9 cellular contexts compared by ENCODE assay signal in the genomic region with DNA sequence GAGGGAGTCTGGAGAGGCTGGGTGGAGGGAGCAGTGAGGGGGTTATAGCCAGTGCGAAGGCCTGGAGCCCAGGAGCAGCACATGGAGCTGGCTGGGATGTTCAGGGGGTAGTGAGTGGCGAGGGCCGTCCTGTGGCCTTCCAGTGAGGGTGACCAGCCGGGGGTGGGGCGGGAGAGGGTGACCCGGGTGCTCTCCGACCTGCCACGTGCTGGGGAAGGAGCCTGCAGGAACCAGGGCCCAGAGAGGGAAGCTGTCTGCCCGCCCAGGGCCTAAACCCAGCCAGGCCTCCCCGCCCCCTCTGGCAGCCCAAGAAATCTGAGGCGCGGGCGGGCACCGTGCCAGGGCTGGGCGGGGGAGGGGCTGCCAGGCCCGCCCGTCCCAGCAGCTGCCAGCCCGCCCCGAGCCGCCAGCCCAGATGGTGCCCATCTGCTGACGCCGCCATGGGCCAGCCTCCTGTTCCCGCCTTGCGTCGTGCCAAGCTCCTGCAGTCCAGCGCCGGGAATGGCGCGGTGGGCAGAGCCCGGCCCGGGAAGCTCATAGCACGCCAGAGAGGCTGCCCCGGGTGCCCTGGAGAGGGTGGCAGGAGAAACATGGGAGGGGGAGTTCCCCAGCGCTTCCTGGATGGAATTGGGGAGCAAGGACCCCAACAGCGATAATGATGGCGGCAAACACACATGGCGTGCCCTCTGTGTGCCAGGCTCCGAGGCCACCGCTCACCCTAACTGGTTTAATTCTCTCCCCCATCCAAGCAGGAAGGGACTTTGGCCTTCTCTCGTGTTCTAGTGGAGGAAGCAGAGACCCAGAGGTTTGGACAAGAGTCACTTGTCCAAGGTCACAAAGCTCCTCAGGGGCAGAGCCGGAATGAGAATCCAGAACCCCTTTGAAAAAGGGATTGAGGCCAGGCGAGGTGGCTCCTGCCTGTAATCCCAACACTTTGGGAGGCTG. TPM values are rescaled to one million over a fixed set of nuclear protein-coding genes. Genes with fewer than 3 reads are reported as not detected.
DNase-seq lines count a peak whose midpoint lies in the region; ATAC-seq and TF ChIP-seq lines count a peak whose summit lies in the region.
"Had no signal": no experiment of that assay in that cellular context is flagged by ENCODE, and none has a peak within 500 bp of the region (broad histone marks: within the 10 kb centered on the region; RNA-seq: fewer than 3 reads in every experiment).

No MANE protein-coding gene starts in this region.

- H3K4me3 Mint-ChIP-seq in CD14-positive monocyte, result no peak overlapping the region

- DNase-seq in CD14-positive monocyte (ENCODE audit: low spot score) (no peak), NCI-H345 treated with DMSO at 0.1 percent for 48 hours (lab: John Stamatoyannopoulos, UW; ENCODE audit: unreplicated experiment) (peak; percentile 79), fibroblast of gingiva (ENCODE audit: low read depth) (peak; percentile 94), omental fat pad (ENCODE audit: low spot score) (peak; percentile 52), RPMI8226 (no peak)
- DNase-seq in activated CD4-positive, alpha-beta T cell treated with anti-CD3 and anti-CD28 coated beads, Interleukin-2, amount 50 U/mL, for 4 hours, result no peak
- DNase-seq: GF-D8 had no signal

- peaks cover 14 to 55% of the 10 kb centered on the region in 2 donors for H3K36me3 Mint-ChIP-seq in CD14-positive monocyte

- H3K27me3 Mint-ChIP-seq in CD14-positive monocyte (ENCODE audit: low read depth in 3 of 3), result no peaks in the 10 kb centered on the region

- H3K27ac Mint-ChIP-seq in CD14-positive monocyte, result peak overlapping the region in 5 of 7 donors; percentile 8 to 77 (median 64)

- ATAC-seq in omental fat pad (ENCODE audit: low FRiP score) (peak; percentile 65), HG03520 (IDR thresholded peaks at IDR 0.05; ENCODE audit: unreplicated experiment) (no peak), HG03565 (IDR thresholded peaks at IDR 0.05; ENCODE audit: unreplicated experiment) (no peak)

- no peak for TF ChIP-seq CTCF in CD14-positive monocyte (IDR thresholded peaks at IDR 0.05)
- TF ChIP-seq CTCF in omental fat pad (IDR thresholded peaks at IDR 0.05), result no peak

- intact Hi-C loops in CD14-positive monocyte (cut with micrococcal nuclease), result no loop called here

- H3K9me3 Mint-ChIP-seq in CD14-positive monocyte, result peaks cover 0 to 3% (median 0%) of the 10 kb centered on the region in 7 donors

- H3K4me1 Mint-ChIP-seq in CD14-positive monocyte, result peaks cover 29% of the 10 kb centered on the region

RNA-seq across cellular contexts. Expression of gene NFIC, which starts 21.5 kb away (rescaled TPM):
- polyA plus RNA-seq in CD14-positive monocyte, result 10 to 100 TPM in 1 of 2 donors, 1 to 10 TPM in 1; 7.0 to 11.5 TPM
- total RNA-seq in omental fat pad, result 10 to 100 TPM; 55.7 to 84.5 (median 65.5) TPM

Comparison
In these comparisons a context has a peak if more than half of its experiments do, and no peak if none do; other contexts are left out.
1. DNase-seq: peak in NCI-H345 treated with DMSO at 0.1 percent for 48 hours (single experiment), fibroblast of gingiva (single experiment) and omental fat pad (single experiment); none in CD14-positive monocyte (single experiment), activated CD4-positive, alpha-beta T cell treated with anti-CD3 and anti-CD28 coated beads, Interleukin-2, amount 50 U/mL, for 4 hours (0 of 2) and RPMI8226 (single experiment).